In the genomic region with DNA sequence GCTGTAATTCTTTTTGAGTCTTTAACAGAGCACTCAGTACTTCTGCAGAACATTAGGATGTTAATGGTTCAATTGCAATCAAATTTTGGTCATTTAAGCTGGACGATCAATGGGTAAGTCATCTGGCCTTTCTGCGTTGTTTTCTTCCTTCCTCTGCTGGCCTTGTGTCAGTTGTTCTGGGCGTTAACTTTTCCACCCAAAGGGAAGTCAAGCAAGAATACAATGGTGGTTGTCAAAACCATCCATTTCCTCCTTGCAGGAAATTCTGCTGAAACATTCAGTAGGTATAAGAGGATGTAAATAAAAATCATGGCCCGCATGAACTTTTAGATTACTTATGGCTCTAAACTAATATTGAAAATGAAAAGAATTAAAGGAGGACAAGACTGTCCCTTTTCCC, we compare ENCODE assay signal across 24 cellular contexts.
"Had no signal": no experiment of that assay in that cellular context is flagged by ENCODE, and none has a peak within 500 bp of the region (broad histone marks: within the 10 kb centered on the region; RNA-seq: fewer than 3 reads in every experiment).

No MANE protein-coding gene starts in this region.

- H3K27ac ChIP-seq: esophagus muscularis mucosa, foreskin keratinocyte, gastroesophageal sphincter, lower lobe of right lung, neutrophil, pancreas, sigmoid colon, stomach, thyroid gland had no signal

- H3K36me3 ChIP-seq: esophagus muscularis mucosa, gastroesophageal sphincter, lower lobe of right lung, neutrophil, pancreas, sigmoid colon, stomach, thyroid gland had no signal

- H3K27ac Mint-ChIP-seq: effector memory CD8-positive, alpha-beta T cell; memory B cell; mesothelial cell of epicardium; naive B cell; natural killer cell treated with Interleukin-12 subunit alpha and Interleukin-12 subunit beta and Interleukin-15 and Interleukin-18, amount 100 ng/mL, for 72 hours; stimulated activated effector memory CD8-positive, alpha-beta T cell treated with anti-CD3 and anti-CD28 coated beads, Interleukin-12 subunit alpha, Interleukin-12 subunit beta, amount 100 ng/mL, for 72 hours; type B pancreatic cell had no signal

- H3K4me1 Mint-ChIP-seq: memory B cell; mesothelial cell of epicardium; naive B cell; stimulated activated effector memory CD8-positive, alpha-beta T cell treated with anti-CD3 and anti-CD28 coated beads, Interleukin-12 subunit alpha, Interleukin-12 subunit beta, amount 100 ng/mL, for 72 hours had no signal

- H3K4me1 ChIP-seq: esophagus muscularis mucosa, foreskin keratinocyte, gastroesophageal sphincter, pancreas, sigmoid colon, stomach, thyroid gland had no signal

- H3K36me3 Mint-ChIP-seq: memory B cell; mesothelial cell of epicardium; naive B cell; natural killer cell treated with Interleukin-12 subunit alpha and Interleukin-12 subunit beta and Interleukin-15 and Interleukin-18, amount 100 ng/mL, for 72 hours; stimulated activated effector memory CD8-positive, alpha-beta T cell treated with anti-CD3 and anti-CD28 coated beads, Interleukin-12 subunit alpha, Interleukin-12 subunit beta, amount 100 ng/mL, for 72 hours; type B pancreatic cell had no signal

- ATAC-seq: effector memory CD8-positive, alpha-beta T cell; foreskin keratinocyte; gastroesophageal sphincter; left lobe of liver; lower lobe of right lung; mucosa of descending colon; natural killer cell treated with Interleukin-12 subunit alpha and Interleukin-12 subunit beta and Interleukin-15 and Interleukin-18, amount 100 ng/mL, for 72 hours; pancreas; stimulated activated effector memory CD8-positive, alpha-beta T cell treated with anti-CD3 and anti-CD28 coated beads, Interleukin-12 subunit alpha, Interleukin-12 subunit beta, amount 100 ng/mL, for 72 hours had no signal

- H3K4me3 Mint-ChIP-seq: effector memory CD8-positive, alpha-beta T cell; memory B cell; mesothelial cell of epicardium; naive B cell; natural killer cell treated with Interleukin-12 subunit alpha and Interleukin-12 subunit beta and Interleukin-15 and Interleukin-18, amount 100 ng/mL, for 72 hours; neural crest cell; stimulated activated effector memory CD8-positive, alpha-beta T cell treated with anti-CD3 and anti-CD28 coated beads, Interleukin-12 subunit alpha, Interleukin-12 subunit beta, amount 100 ng/mL, for 72 hours; type B pancreatic cell had no signal

- DNase-seq: central memory CD4-positive, alpha-beta T cell; effector memory CD8-positive, alpha-beta T cell; foreskin keratinocyte; glutamatergic neuron; lower lobe of right lung; mucosa of descending colon; naive B cell; pancreas; sigmoid colon; stimulated activated CD4-positive, alpha-beta T cell treated with anti-CD3 and anti-CD28 coated beads, Interleukin-2, amount 100 ng/mL, for 24 hours; stimulated activated CD4-positive, alpha-beta T cell treated with anti-CD3 and anti-CD28 coated beads, Interleukin-4, amount 100 ng/mL, for 24 hours; stimulated activated naive CD4-positive, alpha-beta T cell treated with Interleukin-2 at 50 U/mL for 16 hours; stomach; thyroid gland had no signal

- H3K27me3 Mint-ChIP-seq: effector memory CD8-positive, alpha-beta T cell; memory B cell; naive B cell; type B pancreatic cell had no signal

- H3K4me3 ChIP-seq: esophagus muscularis mucosa, gastroesophageal sphincter, lower lobe of right lung, mucosa of descending colon, pancreas, sigmoid colon, stomach, thyroid gland had no signal

- H3K27me3 ChIP-seq: esophagus muscularis mucosa, foreskin keratinocyte, gastroesophageal sphincter, neutrophil, pancreas, sigmoid colon, stomach, thyroid gland had no signal

- H3K9me3 Mint-ChIP-seq: natural killer cell treated with Interleukin-12 subunit alpha and Interleukin-12 subunit beta and Interleukin-15 and Interleukin-18, amount 100 ng/mL, for 72 hours; neural crest cell had no signal

- H3K9me3 ChIP-seq: gastroesophageal sphincter, mucosa of descending colon, neutrophil, pancreas, stomach, thyroid gland had no signal
